Comparison of ENCODE assay signal across 11 cellular contexts in genomic region chr7:93575555-93576397, GRCh38. TPM values are rescaled to one million over a fixed set of nuclear protein-coding genes. Genes with fewer than 3 reads are reported as not detected.
DNase-seq lines count a peak whose midpoint lies in the region; ATAC-seq and TF ChIP-seq lines count a peak whose summit lies in the region.
"Had no signal": no experiment of that assay in that cellular context is flagged by ENCODE, and none has a peak within 500 bp of the region (broad histone marks: within the 10 kb centered on the region; RNA-seq: fewer than 3 reads in every experiment).

No MANE protein-coding gene starts in this region.

- H3K4me3 ChIP-seq in iPS-20b (ENCODE audit: low read length) (peak overlapping the region; percentile 81), gastrocnemius medialis (peak overlapping the region in 1 of 4 donors; percentile 32), tibial artery (peak overlapping the region in 1 of 2 donors; percentile 16)

- in situ Hi-C loops in SK-MEL-5 (cut with HindIII; ENCODE audit: low pct_unique_long_range_greater_than_20kb, low sequenced_read_pairs) (no loop called here), gastrocnemius medialis (cut with MboI; ENCODE audit: low sequenced_read_pairs in 4 of 4) (no loop called here)

- peak; percentile 6 for DNase-seq in GM03348 (ENCODE audit: low spot score)
- peak; percentile 49 for DNase-seq in SK-MEL-5 (ENCODE audit: low read depth, low spot score)
- no peak for DNase-seq in gastrocnemius medialis
- no peak for DNase-seq in activated T-cell treated with anti-CD3 and anti-CD28 coated beads, Interleukin-2, amount 50 U/mL, for 1 hour
- DNase-seq in tibial artery: no peak
- no peak for DNase-seq in effector CD4-positive, alpha-beta T cell
- DNase-seq in NK-92 treated with Interleukin-12 subunit alpha and Interleukin-12 subunit beta, amount 100 ng/mL, for 24 hours (lab: John Stamatoyannopoulos, UW): no peak
- DNase-seq: DMS79, NCI-H1105 had no signal

- H3K9ac ChIP-seq in iPS-20b (ENCODE audit: low read depth, low read length): peak overlapping the region; percentile 29; the same call in 1 of the 2 replicates

- H3K27me3 ChIP-seq in iPS-20b (ENCODE audit: insufficient read depth, low read length) (peaks cover 66% of the 10 kb centered on the region), gastrocnemius medialis (peaks cover 13 to 24% (median 19%) of the 10 kb centered on the region in 3 donors), tibial artery (peaks cover 0 to 26% of the 10 kb centered on the region in 2 donors)

- TF ChIP-seq POLR2A in gastrocnemius medialis (IDR thresholded peaks at IDR 0.05): no peak

- peak; percentile 28 to 33 for ATAC-seq in gastrocnemius medialis

- H3K9me3 ChIP-seq in iPS-20b (ENCODE audit: insufficient read depth, low read depth, low read length): no peaks in the 10 kb centered on the region
- H3K9me3 ChIP-seq in gastrocnemius medialis: no peaks in the 10 kb centered on the region
- no peaks in the 10 kb centered on the region for H3K9me3 ChIP-seq in tibial artery
- H3K9me3 ChIP-seq: esophagus muscularis mucosa had no signal

- H3K4me1 ChIP-seq in iPS-20b (ENCODE audit: insufficient read depth, low read length): peaks cover 3% of the 10 kb centered on the region; the same call in 1 of the 2 replicates
- H3K4me1 ChIP-seq in gastrocnemius medialis: no peaks in the 10 kb centered on the region
- peaks cover 0 to 14% (median 0%) of the 10 kb centered on the region in 4 donors for H3K4me1 ChIP-seq in tibial artery

- no peak overlapping the region for H3K27ac ChIP-seq in iPS-20b (ENCODE audit: low read length)
- H3K27ac ChIP-seq in gastrocnemius medialis: no peak overlapping the region
- no peak overlapping the region for H3K27ac ChIP-seq in tibial artery
- H3K27ac ChIP-seq: esophagus muscularis mucosa had no signal

- H3K36me3 ChIP-seq in iPS-20b (ENCODE audit: insufficient read depth, low read depth, low read length) (no peaks in the 10 kb centered on the region), gastrocnemius medialis (no peaks in the 10 kb centered on the region), tibial artery (no peaks in the 10 kb centered on the region)
- H3K36me3 ChIP-seq: esophagus muscularis mucosa had no signal

- intact Hi-C loops in gastrocnemius medialis (cut with DNase I; ENCODE audit: low total_unique reads) (no loop called here), tibial artery (cut with DNase I; ENCODE audit: low total_unique reads) (no loop called here)

- TF ChIP-seq CTCF in gastrocnemius medialis (IDR thresholded peaks at IDR 0.05 in 4 of 5, conservative IDR thresholded peaks at IDR 0.05 in 1 of 5): no peak
- TF ChIP-seq CTCF in tibial artery (IDR thresholded peaks at IDR 0.05): no peak

RNA-seq across cellular contexts. Expression of gene CALCR, which starts 1.3 kb away (rescaled TPM):
- 0.08 TPM in 1 of 2 replicates, not detected in the other for total RNA-seq in SK-MEL-5 (2014; rRNA removed; shearing (Covaris generic))
- polyA plus RNA-seq in SK-MEL-5 (2015; cell fraction: cytosol; rRNA removed): 0.04 TPM in 1 of 2 replicates, not detected in the other
- not detected in 2 replicates for polyA plus RNA-seq in SK-MEL-5 (2015; cell fraction: nucleus; rRNA removed)
- under 1 TPM in 3 of 4 donors, not detected in 1; 0.39 to 0.78 (median 0.64) TPM for total RNA-seq in gastrocnemius medialis

Comparison
In these comparisons a context has a peak if more than half of its experiments do, and no peak if none do; other contexts are left out.
1. DNase-seq: peak in GM03348 (single experiment) and SK-MEL-5 (single experiment); none in gastrocnemius medialis (0 of 2), activated T-cell treated with anti-CD3 and anti-CD28 coated beads, Interleukin-2, amount 50 U/mL, for 1 hour (single experiment), tibial artery (0 of 2), effector CD4-positive, alpha-beta T cell (single experiment) and NK-92 treated with Interleukin-12 subunit alpha and Interleukin-12 subunit beta, amount 100 ng/mL, for 24 hours (single experiment).